Comparison of ENCODE assay signal across 8 cellular contexts in genomic region chr5:39073759-39074008, GRCh38. TPM values are rescaled to one million over a fixed set of nuclear protein-coding genes. Genes with fewer than 3 reads are reported as not detected.
DNase-seq lines count a peak whose midpoint lies in the region; ATAC-seq and TF ChIP-seq lines count a peak whose summit lies in the region.

No MANE protein-coding gene starts in this region.

- H3K36me3 ChIP-seq in PC-9 (ENCODE audit: low read depth) (peaks cover 21% of the 10 kb centered on the region), ovary (no peaks in the 10 kb centered on the region)

- H3K9me2 ChIP-seq in PC-9 (ENCODE audit: insufficient read depth) = no peaks in the 10 kb centered on the region

- H3K9me3 ChIP-seq in PC-9 (ENCODE audit: insufficient read depth, low read depth) (0 out of 2 replicates have a peak, but pooled peaks cover 4% of the 10 kb centered on the region), ovary (no peaks in the 10 kb centered on the region)

- H2AFZ ChIP-seq in PC-9 = peak overlapping the region; percentile 55

- H3K79me2 ChIP-seq in PC-9 (ENCODE audit: low read depth) = peaks cover 74% of the 10 kb centered on the region

- no peak for TF ChIP-seq CTCF in PC-9 (conservative IDR thresholded peaks at IDR 0.05)
- TF ChIP-seq CTCF in ovary (IDR thresholded peaks at IDR 0.05) = no peak

- DNase-seq in DMS53 (lab: John Stamatoyannopoulos, UW) (peak; percentile 72), DMS53 treated with DMSO at 0.1 percent for 48 hours (lab: John Stamatoyannopoulos, UW; ENCODE audit: unreplicated experiment) (no peak), PC-9 (no peak), epithelial cell of prostate (ENCODE audit: low read depth, low spot score) (no peak), ovary (no peak), NCI-H510A treated with DMSO at 0.1 percent for 48 hours (lab: John Stamatoyannopoulos, UW) (no peak), NCI-H1048 (lab: John Stamatoyannopoulos, UW) (no peak)

- peak overlapping the region; percentile 89 for H3K4me2 ChIP-seq in PC-9

- intact Hi-C loops in PC-9 (cut with micrococcal nuclease; ENCODE audit: unreplicated experiment) = loop anchor here (1.0 to 5.0 kb wide), 3 partner anchors 75 to 122 kb away; no protein-coding TSS in a partner anchor
- intact Hi-C loops in ovary (cut with DNase I) = loop anchor here in 2 of 4 donors (10.0 kb wide), 2 partner anchors 59 to 351 kb away; partner anchors contain the start of gene DAB2 (in 1 of the 2)

- peaks cover 41% of the 10 kb centered on the region for H3K4me1 ChIP-seq in PC-9 (replicated peaks; ENCODE audit: insufficient read depth)
- no peaks in the 10 kb centered on the region for H3K4me1 ChIP-seq in ovary (ENCODE audit: insufficient read depth)

- BruUV-seq in PC-9 (replicated peaks; lab: Mats Ljungman, UMichigan) = no TSS peak

- no peak for TF ChIP-seq EP300 in ovary (IDR thresholded peaks at IDR 0.05)

- ATAC-seq in HG02588 (IDR thresholded peaks at IDR 0.05; ENCODE audit: unreplicated experiment) = peak; percentile 26

- H3K4me3 ChIP-seq in PC-9 (peak overlapping the region; percentile 93), ovary (peak overlapping the region; percentile 94)

- WGBS in ovary, 3 donors = 0% methylated on average over 16 to 27 of the region's 27 CpGs

- H3K27ac ChIP-seq in PC-9 = peak overlapping the region; percentile 96
- peak overlapping the region; percentile 90 for H3K27ac ChIP-seq in epithelial cell of prostate
- peak overlapping the region; percentile 98 to 99 for H3K27ac ChIP-seq in ovary

- H3F3A ChIP-seq in PC-9 (ENCODE audit: insufficient read depth, low read depth) = peaks cover 41% of the 10 kb centered on the region

- no peak for TF ChIP-seq POLR2A in ovary (IDR thresholded peaks at IDR 0.05)

- H3K27me3 ChIP-seq in PC-9 (ENCODE audit: insufficient read depth, low read depth) = no peaks in the 10 kb centered on the region
- no peaks in the 10 kb centered on the region for H3K27me3 ChIP-seq in ovary

- peaks cover 7% of the 10 kb centered on the region; the same call in 1 of the 2 replicates for H4K20me1 ChIP-seq in PC-9 (ENCODE audit: insufficient read depth)

- POLR2A ChIA-PET in PC-9 (lab: Charles Lee; ENCODE audit: unreplicated experiment) = interaction anchor here (0.6 kb wide), 1 partner anchor 151 kb away, joined by 3 read pairs; no protein-coding TSS in a partner anchor

- CTCF ChIA-PET in PC-9 (lab: Charles Lee) = no interaction called here

RNA-seq across cellular contexts. Expression of gene RICTOR, which starts 0.5 kb away (rescaled TPM):
- total RNA-seq in PC-9 (2021) (103 and 121 TPM in 2 replicates), ovary (10 to 100 TPM; 36.3 to 55.1 (median 42.7) TPM)
- polyA plus RNA-seq in ovary = 10 to 100 TPM in 1 of 2 donors, 1 to 10 TPM in 1; 6.7 to 14.0 TPM
